ENCODE assay signal across 8 cellular contexts in genomic region chr1:207619833-207620572, GRCh38. TPM values are rescaled to one million over a fixed set of nuclear protein-coding genes. Genes with fewer than 3 reads are reported as not detected.
DNase-seq lines count a peak whose midpoint lies in the region; ATAC-seq and TF ChIP-seq lines count a peak whose summit lies in the region.

No MANE protein-coding gene starts in this region.

- POLR2A ChIA-PET in activated CD4-positive, alpha-beta T cell treated with anti-CD3 and anti-CD28 coated beads, Interleukin-2, amount 10 ng/mL, durations not matched to agents 7 days and 5 days (lab: Charles Lee) = interaction anchor here (0.6 kb wide), 1 partner anchor 162 kb away, joined by 3 read pairs; no protein-coding TSS in a partner anchor

- no peaks in the 10 kb centered on the region for H3K9me3 Mint-ChIP-seq in activated CD4-positive, alpha-beta T cell treated with anti-CD3 and anti-CD28 coated beads, Interleukin-2, amount 10 ng/mL, durations not matched to agents 7 days and 5 days

- in situ Hi-C loops in mammary epithelial cell (cut with MboI; ENCODE audit: low sequenced_read_pairs in 2 of 2) = no loop called here

- H3K4me3 ChIP-seq in HL-60 (replicated peaks; ENCODE audit: insufficient read depth, low read length) (no peak overlapping the region), mammary epithelial cell (replicated peaks in 1 of 3; ENCODE audit: insufficient read depth in 1 of 3, low read depth in 2 of 3, low read length in 3 of 3) (no peak overlapping the region)

- WGBS in mammary epithelial cell (ENCODE audit: low coverage, missing lambda C conversion rate) = 46% methylated on average over 7 of the region's 7 CpGs

- TF ChIP-seq CTCF in HL-60 (IDR thresholded peaks at IDR 0.05; ENCODE audit: insufficient read depth, low read length) (peak; percentile 84), mammary epithelial cell (conservative IDR thresholded peaks at IDR 0.05 in 1 of 2, IDR thresholded peaks at IDR 0.05 in 1 of 2; ENCODE audit: extremely low read depth in 1 of 2, insufficient read depth in 1 of 2, low read depth in 1 of 2, low read length in 2 of 2) (peak; percentile 80 to 82)

- ATAC-seq in GM21447 (IDR thresholded peaks at IDR 0.05; ENCODE audit: unreplicated experiment) = peak; percentile 89

- H3K27ac ChIP-seq in HL-60 (replicated peaks) = no peak overlapping the region
- H3K27ac ChIP-seq in mammary epithelial cell (ENCODE audit: insufficient read depth, low read depth, low read length) = no peak overlapping the region
- peak overlapping the region; percentile 5 for H3K27ac ChIP-seq in layer of hippocampus (ENCODE audit: low read depth, low read length)
- H3K27ac ChIP-seq in temporal lobe (ENCODE audit: low read depth, low read length) = peak overlapping the region; percentile 5

- intact Hi-C loops in mammary epithelial cell (cut with micrococcal nuclease) = loop anchor here (1.0 to 2.0 kb wide), 2 partner anchors 41 to 53 kb away; no protein-coding TSS in a partner anchor

- CTCF ChIA-PET in activated CD4-positive, alpha-beta T cell treated with anti-CD3 and anti-CD28 coated beads, Interleukin-2, amount 10 ng/mL, durations not matched to agents 7 days and 5 days (lab: Charles Lee) = interaction anchor here (0.6 to 1.5 kb wide), 5 partner anchors 29 to 177 kb away, joined by 3 to 6 read pairs (median 3); no protein-coding TSS in a partner anchor
- CTCF ChIA-PET in mammary epithelial cell (lab: Charles Lee; ENCODE audit: low non-redundant PET) = interaction anchor here (0.5 to 1.0 kb wide), 5 partner anchors 9 to 251 kb away, joined by 3 to 10 read pairs (median 3); no protein-coding TSS in a partner anchor

- no peaks in the 10 kb centered on the region for H3K36me3 Mint-ChIP-seq in activated CD4-positive, alpha-beta T cell treated with anti-CD3 and anti-CD28 coated beads, Interleukin-2, amount 10 ng/mL, durations not matched to agents 7 days and 5 days (ENCODE audit: low read depth)

- H3K4me1 Mint-ChIP-seq in activated CD4-positive, alpha-beta T cell treated with anti-CD3 and anti-CD28 coated beads, Interleukin-2, amount 10 ng/mL, durations not matched to agents 7 days and 5 days = peaks cover 2% of the 10 kb centered on the region

- no peaks in the 10 kb centered on the region for H3K4me1 ChIP-seq in mammary epithelial cell (ENCODE audit: insufficient read depth, low read length)

- H3K27me3 Mint-ChIP-seq in activated CD4-positive, alpha-beta T cell treated with anti-CD3 and anti-CD28 coated beads, Interleukin-2, amount 10 ng/mL, durations not matched to agents 7 days and 5 days = peaks cover 5% of the 10 kb centered on the region

- H3K9ac ChIP-seq in mammary epithelial cell (ENCODE audit: insufficient read depth, low read length) = no peak overlapping the region

- H3K36me3 ChIP-seq in mammary epithelial cell (ENCODE audit: insufficient read depth, low read length) = no peaks in the 10 kb centered on the region

- H2AFZ ChIP-seq in mammary epithelial cell (ENCODE audit: low read depth, low read length) = no peak overlapping the region

- dilution Hi-C loops in mammary epithelial cell (cut with HindIII; ENCODE audit: low sequenced_read_pairs) = no loop called here

- no peaks in the 10 kb centered on the region for H3K9me3 ChIP-seq in mammary epithelial cell (replicated peaks; ENCODE audit: insufficient read depth, low read length)

- peak; percentile 26 for DNase-seq in activated CD4-positive, alpha-beta T cell treated with anti-CD3 and anti-CD28 coated beads, Interleukin-2, amount 10 ng/mL, durations not matched to agents 7 days and 5 days
- DNase-seq in activated CD4-positive, alpha-beta T cell treated with anti-CD3 and anti-CD28 coated beads for 1 hour = no peak
- DNase-seq in HL-60 (ENCODE audit: low read depth in 1 of 2, low spot score in 1 of 2) (peak; percentile 8 to 38), NOMO-1 treated with dmso at 0.1 percent for 144 hours (lab: John Stamatoyannopoulos, UW; ENCODE audit: unreplicated experiment) (peak; percentile 17), mammary epithelial cell (peak; percentile 39)

- no peaks in the 10 kb centered on the region for H3K79me2 ChIP-seq in mammary epithelial cell (ENCODE audit: insufficient read depth, low read length)

- no TSS peak for BruUV-seq in mammary epithelial cell (replicated peaks; lab: Mats Ljungman, UMichigan)

- H3K27me3 ChIP-seq in HL-60 (ENCODE audit: insufficient read depth, poor library complexity, severe bottlenecking) = no peaks in the 10 kb centered on the region
- H3K27me3 ChIP-seq in mammary epithelial cell (ENCODE audit: insufficient read depth, low read length) = peaks cover 3% of the 10 kb centered on the region
- H3K27me3 ChIP-seq in layer of hippocampus (ENCODE audit: control insufficient read depth, insufficient read depth, low read length) = no peaks in the 10 kb centered on the region

- no peaks in the 10 kb centered on the region for H4K20me1 ChIP-seq in mammary epithelial cell (ENCODE audit: insufficient read depth, low read length)

- H3K27ac Mint-ChIP-seq in activated CD4-positive, alpha-beta T cell treated with anti-CD3 and anti-CD28 coated beads, Interleukin-2, amount 10 ng/mL, durations not matched to agents 7 days and 5 days = no peak overlapping the region

- no peak overlapping the region for H3K4me3 Mint-ChIP-seq in activated CD4-positive, alpha-beta T cell treated with anti-CD3 and anti-CD28 coated beads, Interleukin-2, amount 10 ng/mL, durations not matched to agents 7 days and 5 days

- no peak overlapping the region for H3K4me2 ChIP-seq in mammary epithelial cell (ENCODE audit: insufficient read depth, low read depth, low read length)

RNA-seq across cellular contexts. Expression of gene CR1L, which starts 24.9 kb away (rescaled TPM):
- total RNA-seq in activated CD4-positive, alpha-beta T cell treated with anti-CD3 and anti-CD28 coated beads, Interleukin-2, amount 10 ng/mL, durations not matched to agents 7 days and 5 days = not detected
- total RNA-seq in mammary epithelial cell = not detected
- polyA plus RNA-seq in mammary epithelial cell = not detected
- not detected for polyA minus RNA-seq in mammary epithelial cell
- total RNA-seq in temporal lobe = not detected

Comparison
In these comparisons a context has a peak if more than half of its experiments do, and no peak if none do; other contexts are left out.
1. H3K27ac ChIP-seq: peak in layer of hippocampus (single experiment) and temporal lobe (single experiment); none in HL-60 (single experiment) and mammary epithelial cell (single experiment).